Comparison of ENCODE assay signal across 1 cellular context in the genomic region with DNA sequence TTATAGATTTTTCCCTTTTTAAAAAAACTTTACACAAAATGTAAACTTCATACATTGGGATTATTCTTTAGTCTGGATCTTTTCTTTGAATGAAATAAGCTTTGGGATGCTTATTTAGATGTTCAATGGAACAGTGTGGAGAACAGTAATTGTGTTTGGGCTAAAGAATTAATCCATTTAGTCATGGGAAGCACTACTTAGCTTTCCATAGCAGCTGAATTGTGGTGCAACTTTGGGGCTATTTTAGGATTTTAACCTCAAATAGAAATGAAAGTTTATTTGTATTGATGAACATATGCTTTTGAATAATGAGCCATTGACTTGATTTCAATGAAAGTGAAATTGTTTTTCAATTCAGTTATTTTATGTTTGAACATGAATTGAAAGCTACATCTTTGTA.
TF ChIP-seq lines count a peak whose summit lies in the region.

No MANE protein-coding gene starts in this region.

TF ChIP-seq in GM23338, 12 proteins besides CTCF, POLR2A, EP300 and RAD21 (continued from another document):
- TF ChIP-seq, protein P1, sequence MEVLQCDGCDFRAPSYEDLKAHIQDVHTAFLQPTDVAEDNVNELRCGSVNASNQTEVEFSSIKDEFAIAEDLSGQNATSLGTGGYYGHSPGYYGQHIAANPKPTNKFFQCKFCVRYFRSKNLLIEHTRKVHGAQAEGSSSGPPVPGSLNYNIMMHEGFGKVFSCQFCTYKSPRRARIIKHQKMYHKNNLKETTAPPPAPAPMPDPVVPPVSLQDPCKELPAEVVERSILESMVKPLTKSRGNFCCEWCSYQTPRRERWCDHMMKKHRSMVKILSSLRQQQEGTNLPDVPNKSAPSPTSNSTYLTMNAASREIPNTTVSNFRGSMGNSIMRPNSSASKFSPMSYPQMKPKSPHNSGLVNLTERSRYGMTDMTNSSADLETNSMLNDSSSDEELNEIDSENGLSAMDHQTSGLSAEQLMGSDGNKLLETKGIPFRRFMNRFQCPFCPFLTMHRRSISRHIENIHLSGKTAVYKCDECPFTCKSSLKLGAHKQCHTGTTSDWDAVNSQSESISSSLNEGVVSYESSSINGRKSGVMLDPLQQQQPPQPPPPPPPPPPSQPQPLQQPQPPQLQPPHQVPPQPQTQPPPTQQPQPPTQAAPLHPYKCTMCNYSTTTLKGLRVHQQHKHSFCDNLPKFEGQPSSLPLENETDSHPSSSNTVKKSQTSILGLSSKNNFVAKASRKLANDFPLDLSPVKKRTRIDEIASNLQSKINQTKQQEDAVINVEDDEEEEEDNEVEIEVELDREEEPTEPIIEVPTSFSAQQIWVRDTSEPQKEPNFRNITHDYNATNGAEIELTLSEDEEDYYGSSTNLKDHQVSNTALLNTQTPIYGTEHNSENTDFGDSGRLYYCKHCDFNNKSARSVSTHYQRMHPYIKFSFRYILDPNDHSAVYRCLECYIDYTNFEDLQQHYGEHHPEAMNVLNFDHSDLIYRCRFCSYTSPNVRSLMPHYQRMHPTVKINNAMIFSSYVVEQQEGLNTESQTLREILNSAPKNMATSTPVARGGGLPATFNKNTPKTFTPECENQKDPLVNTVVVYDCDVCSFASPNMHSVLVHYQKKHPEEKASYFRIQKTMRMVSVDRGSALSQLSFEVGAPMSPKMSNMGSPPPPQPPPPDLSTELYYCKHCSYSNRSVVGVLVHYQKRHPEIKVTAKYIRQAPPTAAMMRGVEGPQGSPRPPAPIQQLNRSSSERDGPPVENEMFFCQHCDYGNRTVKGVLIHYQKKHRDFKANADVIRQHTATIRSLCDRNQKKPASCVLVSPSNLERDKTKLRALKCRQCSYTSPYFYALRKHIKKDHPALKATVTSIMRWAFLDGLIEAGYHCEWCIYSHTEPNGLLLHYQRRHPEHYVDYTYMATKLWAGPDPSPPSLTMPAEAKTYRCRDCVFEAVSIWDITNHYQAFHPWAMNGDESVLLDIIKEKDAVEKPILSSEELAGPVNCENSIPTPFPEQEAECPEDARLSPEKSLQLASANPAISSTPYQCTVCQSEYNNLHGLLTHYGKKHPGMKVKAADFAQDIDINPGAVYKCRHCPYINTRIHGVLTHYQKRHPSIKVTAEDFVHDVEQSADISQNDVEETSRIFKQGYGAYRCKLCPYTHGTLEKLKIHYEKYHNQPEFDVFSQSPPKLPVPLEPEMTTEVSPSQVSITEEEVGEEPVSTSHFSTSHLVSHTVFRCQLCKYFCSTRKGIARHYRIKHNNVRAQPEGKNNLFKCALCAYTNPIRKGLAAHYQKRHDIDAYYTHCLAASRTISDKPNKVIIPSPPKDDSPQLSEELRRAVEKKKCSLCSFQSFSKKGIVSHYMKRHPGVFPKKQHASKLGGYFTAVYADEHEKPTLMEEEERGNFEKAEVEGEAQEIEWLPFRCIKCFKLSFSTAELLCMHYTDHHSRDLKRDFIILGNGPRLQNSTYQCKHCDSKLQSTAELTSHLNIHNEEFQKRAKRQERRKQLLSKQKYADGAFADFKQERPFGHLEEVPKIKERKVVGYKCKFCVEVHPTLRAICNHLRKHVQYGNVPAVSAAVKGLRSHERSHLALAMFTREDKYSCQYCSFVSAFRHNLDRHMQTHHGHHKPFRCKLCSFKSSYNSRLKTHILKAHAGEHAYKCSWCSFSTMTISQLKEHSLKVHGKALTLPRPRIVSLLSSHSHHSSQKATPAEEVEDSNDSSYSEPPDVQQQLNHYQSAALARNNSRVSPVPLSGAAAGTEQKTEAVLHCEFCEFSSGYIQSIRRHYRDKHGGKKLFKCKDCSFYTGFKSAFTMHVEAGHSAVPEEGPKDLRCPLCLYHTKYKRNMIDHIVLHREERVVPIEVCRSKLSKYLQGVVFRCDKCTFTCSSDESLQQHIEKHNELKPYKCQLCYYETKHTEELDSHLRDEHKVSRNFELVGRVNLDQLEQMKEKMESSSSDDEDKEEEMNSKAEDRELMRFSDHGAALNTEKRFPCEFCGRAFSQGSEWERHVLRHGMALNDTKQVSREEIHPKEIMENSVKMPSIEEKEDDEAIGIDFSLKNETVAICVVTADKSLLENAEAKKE (CRISPR knock-in tag; IDR thresholded peaks at IDR 0.05) = no peak
- TF ChIP-seq, protein P2, sequence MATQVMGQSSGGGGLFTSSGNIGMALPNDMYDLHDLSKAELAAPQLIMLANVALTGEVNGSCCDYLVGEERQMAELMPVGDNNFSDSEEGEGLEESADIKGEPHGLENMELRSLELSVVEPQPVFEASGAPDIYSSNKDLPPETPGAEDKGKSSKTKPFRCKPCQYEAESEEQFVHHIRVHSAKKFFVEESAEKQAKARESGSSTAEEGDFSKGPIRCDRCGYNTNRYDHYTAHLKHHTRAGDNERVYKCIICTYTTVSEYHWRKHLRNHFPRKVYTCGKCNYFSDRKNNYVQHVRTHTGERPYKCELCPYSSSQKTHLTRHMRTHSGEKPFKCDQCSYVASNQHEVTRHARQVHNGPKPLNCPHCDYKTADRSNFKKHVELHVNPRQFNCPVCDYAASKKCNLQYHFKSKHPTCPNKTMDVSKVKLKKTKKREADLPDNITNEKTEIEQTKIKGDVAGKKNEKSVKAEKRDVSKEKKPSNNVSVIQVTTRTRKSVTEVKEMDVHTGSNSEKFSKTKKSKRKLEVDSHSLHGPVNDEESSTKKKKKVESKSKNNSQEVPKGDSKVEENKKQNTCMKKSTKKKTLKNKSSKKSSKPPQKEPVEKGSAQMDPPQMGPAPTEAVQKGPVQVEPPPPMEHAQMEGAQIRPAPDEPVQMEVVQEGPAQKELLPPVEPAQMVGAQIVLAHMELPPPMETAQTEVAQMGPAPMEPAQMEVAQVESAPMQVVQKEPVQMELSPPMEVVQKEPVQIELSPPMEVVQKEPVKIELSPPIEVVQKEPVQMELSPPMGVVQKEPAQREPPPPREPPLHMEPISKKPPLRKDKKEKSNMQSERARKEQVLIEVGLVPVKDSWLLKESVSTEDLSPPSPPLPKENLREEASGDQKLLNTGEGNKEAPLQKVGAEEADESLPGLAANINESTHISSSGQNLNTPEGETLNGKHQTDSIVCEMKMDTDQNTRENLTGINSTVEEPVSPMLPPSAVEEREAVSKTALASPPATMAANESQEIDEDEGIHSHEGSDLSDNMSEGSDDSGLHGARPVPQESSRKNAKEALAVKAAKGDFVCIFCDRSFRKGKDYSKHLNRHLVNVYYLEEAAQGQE (IDR thresholded peaks at IDR 0.05; ENCODE audit: unreplicated experiment) = no peak
